13 cellular contexts compared by ENCODE assay signal in the genomic region with DNA sequence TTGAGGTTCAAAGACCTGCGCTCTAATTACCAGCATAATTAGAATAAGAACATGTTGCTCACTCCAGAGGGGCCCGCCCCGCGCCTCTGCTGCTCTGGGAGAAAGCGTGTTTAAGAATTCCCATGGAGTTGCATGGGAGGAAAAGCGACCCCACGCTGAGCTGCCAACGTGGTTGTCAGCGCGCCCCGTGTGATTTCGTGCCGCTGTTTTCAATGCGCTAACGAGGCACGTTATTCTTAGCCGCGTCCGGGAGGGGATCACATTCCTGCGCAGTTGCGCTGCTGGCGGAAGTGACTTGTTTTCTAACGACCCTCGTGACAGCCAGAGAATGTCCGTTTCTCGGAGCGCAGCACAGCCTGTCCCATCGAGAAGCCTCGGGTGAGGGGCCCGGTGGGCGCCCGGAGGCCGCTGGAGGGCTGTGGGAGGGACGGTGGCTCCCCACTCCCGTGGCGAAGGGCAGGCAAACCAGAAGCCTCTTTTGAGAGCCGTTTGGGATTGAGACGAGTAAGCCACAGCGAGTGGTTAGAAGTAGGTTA.
DNase-seq lines count a peak whose midpoint lies in the region; ATAC-seq and TF ChIP-seq lines count a peak whose summit lies in the region.
"Had no signal": no experiment of that assay in that cellular context is flagged by ENCODE, and none has a peak within 500 bp of the region (broad histone marks: within the 10 kb centered on the region; RNA-seq: fewer than 3 reads in every experiment).

No MANE protein-coding gene starts in this region.

- peak overlapping the region; percentile 73 for H3K4me3 ChIP-seq in iPS-20b (ENCODE audit: low read length)
- H3K4me3 ChIP-seq: thyroid gland had no signal

- H3K4me1 ChIP-seq in iPS-20b (ENCODE audit: insufficient read depth, low read length), result peaks cover 11% of the 10 kb centered on the region; the same call in 1 of the 2 replicates

- H3K9me3 ChIP-seq in iPS-20b (ENCODE audit: insufficient read depth, low read depth, low read length), result no peaks in the 10 kb centered on the region
- H3K9me3 ChIP-seq: thyroid gland had no signal

- no peak for TF ChIP-seq CTCF in HFFc6 (IDR thresholded peaks at IDR 0.05)

- H3K9ac ChIP-seq in iPS-20b (ENCODE audit: low read depth, low read length), result peak overlapping the region; percentile 55; the same call in 1 of the 2 replicates

- H3K4me1 Mint-ChIP-seq in HFFc6 (ENCODE audit: low read depth), result no peaks in the 10 kb centered on the region
- H3K4me1 Mint-ChIP-seq: activated CD4-positive, alpha-beta memory T cell treated with anti-CD3 and anti-CD28 coated beads, Interleukin-2, amount 10 ng/mL, durations not matched to agents 7 days and 5 days; T-cell had no signal

- DNase-seq in HT1080 (ENCODE audit: low read depth), result peak; percentile 5
- peak in 20 of 61 donors; percentile 19 to 58 (median 33) for DNase-seq in caudate nucleus (lab: John Stamatoyannopoulos, UW)
- DNase-seq in retina, result peak; percentile 90
- DNase-seq in central memory CD4-positive, alpha-beta T cell, result no peak
- no peak for DNase-seq in HFFc6
- DNase-seq: activated CD4-positive, alpha-beta memory T cell treated with anti-CD3 and anti-CD28 coated beads, Interleukin-2, amount 10 ng/mL, durations not matched to agents 7 days and 5 days; activated naive CD8-positive, alpha-beta T cell treated with anti-CD3 and anti-CD28 coated beads, Interleukin-2, amount 10 ng/mL, durations not matched to agents 7 days and 5 days; NCI-H1048; T-cell; thyroid gland had no signal

- no peaks in the 10 kb centered on the region for H3K36me3 ChIP-seq in iPS-20b (ENCODE audit: insufficient read depth, low read depth, low read length)
- H3K36me3 ChIP-seq: thyroid gland had no signal

- no peak overlapping the region for H3K4me3 Mint-ChIP-seq in HFFc6
- H3K4me3 Mint-ChIP-seq: activated CD4-positive, alpha-beta memory T cell treated with anti-CD3 and anti-CD28 coated beads, Interleukin-2, amount 10 ng/mL, durations not matched to agents 7 days and 5 days; activated naive CD8-positive, alpha-beta T cell treated with anti-CD3 and anti-CD28 coated beads, Interleukin-2, amount 10 ng/mL, durations not matched to agents 7 days and 5 days; T-cell had no signal

- peaks cover 57% of the 10 kb centered on the region for H3K27me3 ChIP-seq in iPS-20b (ENCODE audit: insufficient read depth, low read length)

- no peak overlapping the region for H3K27ac Mint-ChIP-seq in HFFc6
- H3K27ac Mint-ChIP-seq: activated CD4-positive, alpha-beta memory T cell treated with anti-CD3 and anti-CD28 coated beads, Interleukin-2, amount 10 ng/mL, durations not matched to agents 7 days and 5 days; activated naive CD8-positive, alpha-beta T cell treated with anti-CD3 and anti-CD28 coated beads, Interleukin-2, amount 10 ng/mL, durations not matched to agents 7 days and 5 days; T-cell had no signal

- peaks cover 52% of the 10 kb centered on the region for H3K9me3 Mint-ChIP-seq in HFFc6

- peaks cover 1% of the 10 kb centered on the region; the same call in 1 of the 2 replicates for H3K27me3 Mint-ChIP-seq in HFFc6 (ENCODE audit: insufficient read depth)

- ATAC-seq in GM18870 (IDR thresholded peaks at IDR 0.05; ENCODE audit: unreplicated experiment) (no peak), GM19328 (IDR thresholded peaks at IDR 0.05; ENCODE audit: unreplicated experiment) (no peak)
- ATAC-seq: T-cell had no signal

- H3K27ac ChIP-seq in caudate nucleus (ENCODE audit: low read depth, low read length) (peak overlapping the region; percentile 40), iPS-20b (ENCODE audit: low read length) (no peak overlapping the region)
- H3K27ac ChIP-seq: thyroid gland had no signal

- peaks cover 6% of the 10 kb centered on the region; the same call in 1 of the 2 replicates for H3K36me3 Mint-ChIP-seq in HFFc6 (ENCODE audit: low read depth)
- H3K36me3 Mint-ChIP-seq: T-cell had no signal

Comparison
In these comparisons a context has a peak if more than half of its experiments do, and no peak if none do; other contexts are left out.
1. DNase-seq: peak in HT1080 (single experiment) and retina (single experiment); none in central memory CD4-positive, alpha-beta T cell (single experiment) and HFFc6 (single experiment).